ENCODE assay signal across 1 cellular context in the genomic region with DNA sequence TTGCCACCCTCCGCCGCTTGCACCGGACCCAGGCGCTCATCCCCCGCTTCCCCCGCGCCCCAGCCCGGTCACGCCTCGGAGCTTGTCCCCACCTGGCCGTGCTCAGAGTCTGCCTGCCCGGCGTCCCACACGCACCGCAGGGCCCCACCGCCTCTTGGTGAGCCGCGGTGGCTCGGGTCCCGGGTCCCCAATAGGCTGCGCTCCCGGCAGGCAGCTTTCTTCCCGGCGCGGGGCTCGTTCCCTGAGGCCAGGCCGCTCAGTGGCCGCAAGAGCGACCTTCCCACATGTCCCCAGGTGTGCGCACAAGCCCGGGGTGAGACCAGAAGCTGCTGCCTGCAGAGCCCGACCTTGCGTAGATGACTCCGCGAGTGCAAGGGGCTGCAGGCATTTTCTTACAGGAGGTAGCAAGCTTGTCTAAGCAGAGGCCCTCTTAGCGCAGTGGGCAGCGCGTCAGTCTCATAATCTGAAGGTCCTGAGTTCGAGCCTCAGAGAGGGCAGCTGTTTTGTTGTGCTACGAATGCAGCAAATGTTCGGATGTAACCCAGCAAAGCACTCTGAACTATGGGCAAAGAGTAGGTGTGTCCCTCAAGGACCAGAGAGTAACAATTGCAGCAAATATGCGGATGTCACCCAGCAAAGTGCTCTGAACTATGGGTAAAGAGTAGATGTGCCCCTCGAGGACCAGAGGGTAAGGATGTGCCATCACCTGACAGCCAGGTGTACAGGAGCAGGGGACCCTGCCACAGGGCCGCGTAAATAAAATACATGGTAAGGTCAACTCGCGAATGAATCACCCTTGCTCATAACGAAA.
A peak's percentile ranks its signal among the peaks of the same experiment; 100 is the strongest.
TF ChIP-seq lines count a peak whose summit lies in the region.

No MANE protein-coding gene starts in this region.

TF ChIP-seq in HepG2, 621 proteins besides CTCF, POLR2A, EP300 and RAD21 (continued from another document and continues in another):
- TF ChIP-seq, protein P1, sequence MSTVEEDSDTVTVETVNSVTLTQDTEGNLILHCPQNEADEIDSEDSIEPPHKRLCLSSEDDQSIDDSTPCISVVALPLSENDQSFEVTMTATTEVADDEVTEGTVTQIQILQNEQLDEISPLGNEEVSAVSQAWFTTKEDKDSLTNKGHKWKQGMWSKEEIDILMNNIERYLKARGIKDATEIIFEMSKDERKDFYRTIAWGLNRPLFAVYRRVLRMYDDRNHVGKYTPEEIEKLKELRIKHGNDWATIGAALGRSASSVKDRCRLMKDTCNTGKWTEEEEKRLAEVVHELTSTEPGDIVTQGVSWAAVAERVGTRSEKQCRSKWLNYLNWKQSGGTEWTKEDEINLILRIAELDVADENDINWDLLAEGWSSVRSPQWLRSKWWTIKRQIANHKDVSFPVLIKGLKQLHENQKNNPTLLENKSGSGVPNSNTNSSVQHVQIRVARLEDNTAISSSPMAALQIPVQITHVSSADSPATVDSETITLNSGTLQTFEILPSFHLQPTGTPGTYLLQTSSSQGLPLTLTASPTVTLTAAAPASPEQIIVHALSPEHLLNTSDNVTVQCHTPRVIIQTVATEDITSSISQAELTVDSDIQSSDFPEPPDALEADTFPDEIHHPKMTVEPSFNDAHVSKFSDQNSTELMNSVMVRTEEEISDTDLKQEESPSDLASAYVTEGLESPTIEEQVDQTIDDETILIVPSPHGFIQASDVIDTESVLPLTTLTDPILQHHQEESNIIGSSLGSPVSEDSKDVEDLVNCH (CRISPR knock-in tag; IDR thresholded peaks at IDR 0.05), result peak; percentile 85
- TF ChIP-seq YEATS2 (CRISPR knock-in tag; IDR thresholded peaks at IDR 0.05; ENCODE audit: borderline replicate concordance), result peak; percentile 77; the same call in 1 of the 2 replicates
- TF ChIP-seq KLF13 (CRISPR knock-in tag; IDR thresholded peaks at IDR 0.05), result no peak
- TF ChIP-seq STAT5B (CRISPR knock-in tag; IDR thresholded peaks at IDR 0.05), result peak; percentile 78
- TF ChIP-seq ZNF775 (CRISPR knock-in tag; IDR thresholded peaks at IDR 0.05; ENCODE audit: borderline replicate concordance), result 0 out of 2 replicates have a peak, but pooled peaks have one; percentile 84
- TF ChIP-seq ZNF780A (CRISPR knock-in tag; IDR thresholded peaks at IDR 0.05), result no peak; the same call in 1 of the 2 replicates
- TF ChIP-seq, protein P2, sequence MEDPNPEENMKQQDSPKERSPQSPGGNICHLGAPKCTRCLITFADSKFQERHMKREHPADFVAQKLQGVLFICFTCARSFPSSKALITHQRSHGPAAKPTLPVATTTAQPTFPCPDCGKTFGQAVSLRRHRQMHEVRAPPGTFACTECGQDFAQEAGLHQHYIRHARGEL (CRISPR knock-in tag; IDR thresholded peaks at IDR 0.05), result 0 out of 2 replicates have a peak, but pooled peaks have one; percentile 51
- peak; percentile 75 for TF ChIP-seq ZNF652 (CRISPR knock-in tag; IDR thresholded peaks at IDR 0.05; ENCODE audit: borderline replicate concordance, low read depth)
- no peak; the same call in 1 of the 2 replicates for TF ChIP-seq NFIC (IDR thresholded peaks at IDR 0.05; ENCODE audit: low read length)
- no peak; the same call in 1 of the 2 replicates for TF ChIP-seq TGIF2 (CRISPR knock-in tag; IDR thresholded peaks at IDR 0.05)
- TF ChIP-seq ZFAT (CRISPR knock-in tag; conservative IDR thresholded peaks at IDR 0.05), result peak; percentile 27
- peak; percentile 95 for TF ChIP-seq HOXA5 (CRISPR knock-in tag; IDR thresholded peaks at IDR 0.05)
- TF ChIP-seq, protein P3, sequence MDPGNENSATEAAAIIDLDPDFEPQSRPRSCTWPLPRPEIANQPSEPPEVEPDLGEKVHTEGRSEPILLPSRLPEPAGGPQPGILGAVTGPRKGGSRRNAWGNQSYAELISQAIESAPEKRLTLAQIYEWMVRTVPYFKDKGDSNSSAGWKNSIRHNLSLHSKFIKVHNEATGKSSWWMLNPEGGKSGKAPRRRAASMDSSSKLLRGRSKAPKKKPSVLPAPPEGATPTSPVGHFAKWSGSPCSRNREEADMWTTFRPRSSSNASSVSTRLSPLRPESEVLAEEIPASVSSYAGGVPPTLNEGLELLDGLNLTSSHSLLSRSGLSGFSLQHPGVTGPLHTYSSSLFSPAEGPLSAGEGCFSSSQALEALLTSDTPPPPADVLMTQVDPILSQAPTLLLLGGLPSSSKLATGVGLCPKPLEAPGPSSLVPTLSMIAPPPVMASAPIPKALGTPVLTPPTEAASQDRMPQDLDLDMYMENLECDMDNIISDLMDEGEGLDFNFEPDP (CRISPR knock-in tag; conservative IDR thresholded peaks at IDR 0.05), result no peak
- peak; percentile 99 for TF ChIP-seq ZSCAN29 (CRISPR knock-in tag; conservative IDR thresholded peaks at IDR 0.05)
- TF ChIP-seq, protein P4, sequence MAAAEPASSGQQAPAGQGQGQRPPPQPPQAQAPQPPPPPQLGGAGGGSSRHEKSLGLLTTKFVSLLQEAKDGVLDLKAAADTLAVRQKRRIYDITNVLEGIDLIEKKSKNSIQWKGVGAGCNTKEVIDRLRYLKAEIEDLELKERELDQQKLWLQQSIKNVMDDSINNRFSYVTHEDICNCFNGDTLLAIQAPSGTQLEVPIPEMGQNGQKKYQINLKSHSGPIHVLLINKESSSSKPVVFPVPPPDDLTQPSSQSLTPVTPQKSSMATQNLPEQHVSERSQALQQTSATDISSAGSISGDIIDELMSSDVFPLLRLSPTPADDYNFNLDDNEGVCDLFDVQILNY (CRISPR knock-in tag; conservative IDR thresholded peaks at IDR 0.05), result no peak; the same call in 1 of the 2 replicates
- TF ChIP-seq, protein P5, sequence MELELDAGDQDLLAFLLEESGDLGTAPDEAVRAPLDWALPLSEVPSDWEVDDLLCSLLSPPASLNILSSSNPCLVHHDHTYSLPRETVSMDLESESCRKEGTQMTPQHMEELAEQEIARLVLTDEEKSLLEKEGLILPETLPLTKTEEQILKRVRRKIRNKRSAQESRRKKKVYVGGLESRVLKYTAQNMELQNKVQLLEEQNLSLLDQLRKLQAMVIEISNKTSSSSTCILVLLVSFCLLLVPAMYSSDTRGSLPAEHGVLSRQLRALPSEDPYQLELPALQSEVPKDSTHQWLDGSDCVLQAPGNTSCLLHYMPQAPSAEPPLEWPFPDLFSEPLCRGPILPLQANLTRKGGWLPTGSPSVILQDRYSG (CRISPR knock-in tag; IDR thresholded peaks at IDR 0.05), result peak; percentile 92
- peak; percentile 97 for TF ChIP-seq HNF4A (CRISPR knock-in tag; IDR thresholded peaks at IDR 0.05)
- 0 out of 2 replicates have a peak, but pooled peaks have one; percentile 62 for TF ChIP-seq TRIM24 (CRISPR knock-in tag; IDR thresholded peaks at IDR 0.05)
- TF ChIP-seq XRCC5 (optimal IDR thresholded peaks at IDR 0.05; ENCODE audit: low read length), result peak; percentile 23
- TF ChIP-seq, protein P6, sequence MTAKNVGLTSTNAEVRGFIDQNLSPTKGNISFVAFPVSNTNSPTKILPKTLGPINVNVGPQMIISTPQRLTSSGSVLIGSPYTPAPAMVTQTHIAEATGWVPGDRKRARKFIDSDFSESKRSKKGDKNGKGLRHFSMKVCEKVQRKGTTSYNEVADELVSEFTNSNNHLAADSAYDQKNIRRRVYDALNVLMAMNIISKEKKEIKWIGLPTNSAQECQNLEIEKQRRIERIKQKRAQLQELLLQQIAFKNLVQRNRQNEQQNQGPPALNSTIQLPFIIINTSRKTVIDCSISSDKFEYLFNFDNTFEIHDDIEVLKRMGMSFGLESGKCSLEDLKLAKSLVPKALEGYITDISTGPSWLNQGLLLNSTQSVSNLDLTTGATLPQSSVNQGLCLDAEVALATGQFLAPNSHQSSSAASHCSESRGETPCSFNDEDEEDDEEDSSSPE (CRISPR knock-in tag; IDR thresholded peaks at IDR 0.05), result peak; percentile 65
- peak; percentile 60; the same call in 1 of the 2 replicates for TF ChIP-seq ZNF296 (CRISPR knock-in tag; conservative IDR thresholded peaks at IDR 0.05)
- TF ChIP-seq HDAC6 (IDR thresholded peaks at IDR 0.05; ENCODE audit: low read depth, low read length), result no peak
- TF ChIP-seq, protein P7, sequence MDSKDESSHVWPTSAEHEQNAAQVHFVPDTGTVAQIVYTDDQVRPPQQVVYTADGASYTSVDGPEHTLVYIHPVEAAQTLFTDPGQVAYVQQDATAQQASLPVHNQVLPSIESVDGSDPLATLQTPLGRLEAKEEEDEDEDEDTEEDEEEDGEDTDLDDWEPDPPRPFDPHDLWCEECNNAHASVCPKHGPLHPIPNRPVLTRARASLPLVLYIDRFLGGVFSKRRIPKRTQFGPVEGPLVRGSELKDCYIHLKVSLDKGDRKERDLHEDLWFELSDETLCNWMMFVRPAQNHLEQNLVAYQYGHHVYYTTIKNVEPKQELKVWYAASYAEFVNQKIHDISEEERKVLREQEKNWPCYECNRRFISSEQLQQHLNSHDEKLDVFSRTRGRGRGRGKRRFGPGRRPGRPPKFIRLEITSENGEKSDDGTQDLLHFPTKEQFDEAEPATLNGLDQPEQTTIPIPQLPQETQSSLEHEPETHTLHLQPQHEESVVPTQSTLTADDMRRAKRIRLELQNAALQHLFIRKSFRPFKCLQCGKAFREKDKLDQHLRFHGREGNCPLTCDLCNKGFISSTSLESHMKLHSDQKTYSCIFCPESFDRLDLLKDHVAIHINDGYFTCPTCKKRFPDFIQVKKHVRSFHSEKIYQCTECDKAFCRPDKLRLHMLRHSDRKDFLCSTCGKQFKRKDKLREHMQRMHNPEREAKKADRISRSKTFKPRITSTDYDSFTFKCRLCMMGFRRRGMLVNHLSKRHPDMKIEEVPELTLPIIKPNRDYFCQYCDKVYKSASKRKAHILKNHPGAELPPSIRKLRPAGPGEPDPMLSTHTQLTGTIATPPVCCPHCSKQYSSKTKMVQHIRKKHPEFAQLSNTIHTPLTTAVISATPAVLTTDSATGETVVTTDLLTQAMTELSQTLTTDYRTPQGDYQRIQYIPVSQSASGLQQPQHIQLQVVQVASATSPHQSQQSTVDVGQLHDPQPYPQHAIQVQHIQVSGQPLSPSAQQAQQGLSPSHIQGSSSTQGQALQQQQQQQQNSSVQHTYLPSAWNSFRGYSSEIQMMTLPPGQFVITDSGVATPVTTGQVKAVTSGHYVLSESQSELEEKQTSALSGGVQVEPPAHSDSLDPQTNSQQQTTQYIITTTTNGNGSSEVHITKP (CRISPR knock-in tag; IDR thresholded peaks at IDR 0.05; ENCODE audit: low read depth), result peak; percentile 87
- TF ChIP-seq ZNF605 (CRISPR knock-in tag; IDR thresholded peaks at IDR 0.05), result peak; percentile 98
- no peak for TF ChIP-seq MAFF (IDR thresholded peaks at IDR 0.05; ENCODE audit: low read depth, low read length)
- TF ChIP-seq, protein P8, sequence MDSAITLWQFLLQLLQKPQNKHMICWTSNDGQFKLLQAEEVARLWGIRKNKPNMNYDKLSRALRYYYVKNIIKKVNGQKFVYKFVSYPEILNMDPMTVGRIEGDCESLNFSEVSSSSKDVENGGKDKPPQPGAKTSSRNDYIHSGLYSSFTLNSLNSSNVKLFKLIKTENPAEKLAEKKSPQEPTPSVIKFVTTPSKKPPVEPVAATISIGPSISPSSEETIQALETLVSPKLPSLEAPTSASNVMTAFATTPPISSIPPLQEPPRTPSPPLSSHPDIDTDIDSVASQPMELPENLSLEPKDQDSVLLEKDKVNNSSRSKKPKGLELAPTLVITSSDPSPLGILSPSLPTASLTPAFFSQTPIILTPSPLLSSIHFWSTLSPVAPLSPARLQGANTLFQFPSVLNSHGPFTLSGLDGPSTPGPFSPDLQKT (CRISPR knock-in tag; IDR thresholded peaks at IDR 0.05; ENCODE audit: borderline replicate concordance), result no peak; the same call in 1 of the 2 replicates
- peak; percentile 86 for TF ChIP-seq ZNF143 (CRISPR knock-in tag; IDR thresholded peaks at IDR 0.05)
- peak; percentile 83 for TF ChIP-seq FOSL2 (CRISPR knock-in tag; IDR thresholded peaks at IDR 0.05)
- no peak for TF ChIP-seq CENPX (CRISPR knock-in tag; IDR thresholded peaks at IDR 0.05)
- peak; percentile 84; the same call in 1 of the 2 replicates for TF ChIP-seq MED13 (CRISPR knock-in tag; IDR thresholded peaks at IDR 0.05)
- peak; percentile 98 for TF ChIP-seq ZNF383 (CRISPR knock-in tag; IDR thresholded peaks at IDR 0.05; ENCODE audit: borderline replicate concordance)
